Comparison of ENCODE assay signal across 17 cellular contexts in genomic region chr13:109665211-109665610, GRCh38.
A peak's percentile ranks its signal among the peaks of the same experiment; 100 is the strongest.
DNase-seq lines count a peak whose midpoint lies in the region; ATAC-seq and TF ChIP-seq lines count a peak whose summit lies in the region.
"Had no signal": no experiment of that assay in that cellular context is flagged by ENCODE, and none has a peak within 500 bp of the region (broad histone marks: within the 10 kb centered on the region; RNA-seq: fewer than 3 reads in every experiment).

No MANE protein-coding gene starts in this region.

- H3K4me1 ChIP-seq in SK-N-SH (ENCODE audit: control insufficient read depth in 1 of 2, insufficient read depth in 2 of 2, low read depth in 1 of 2, low read length in 1 of 2) (peaks cover 7 to 50% of the 10 kb centered on the region in 2 experiments; a peak in 3 of 4 replicates), RWPE2 (ENCODE audit: insufficient read depth, poor library complexity, severe bottlenecking) (peaks cover 19% of the 10 kb centered on the region)

- no peak for ATAC-seq in SK-N-SH treated with all-trans-retinoic acid at 6 μM for 48 hours
- ATAC-seq in RWPE2 (ENCODE audit: low read depth) = no peak
- ATAC-seq in GM18867 (IDR thresholded peaks at IDR 0.05; ENCODE audit: unreplicated experiment) = no peak

- POLR2A ChIA-PET in SK-N-SH (lab: Yijun Ruan, JAX) = interaction anchor here (1.1 to 1.8 kb wide), 3 partner anchors 79 to 252 kb away, joined by 3 to 5 read pairs (median 3); no protein-coding TSS in a partner anchor

- H3K9me2 ChIP-seq in SK-N-SH = no peaks in the 10 kb centered on the region

- no peak overlapping the region for H3K4me3 ChIP-seq in SK-N-SH (ENCODE audit: low read depth in 2 of 2, low read length in 1 of 2)
- H3K4me3 ChIP-seq in RWPE2 (ENCODE audit: severe bottlenecking) = no peak overlapping the region
- no peak overlapping the region for H3K4me3 ChIP-seq in dorsolateral prefrontal cortex
- H3K4me3 ChIP-seq: GM23248 had no signal

- TF ChIP-seq RAD21 in SK-N-SH (IDR thresholded peaks at IDR 0.05; ENCODE audit: low read length) = no peak

- H3F3A ChIP-seq in SK-N-SH (replicated peaks; ENCODE audit: insufficient read depth) = no peaks in the 10 kb centered on the region

- H2AFZ ChIP-seq in SK-N-SH (ENCODE audit: low read depth) = no peak overlapping the region
- H2AFZ ChIP-seq: GM23248 had no signal

- TF ChIP-seq EP300 in SK-N-SH (IDR thresholded peaks at IDR 0.05; ENCODE audit: borderline replicate concordance in 1 of 2, low read depth in 1 of 2, low read length in 1 of 2) = no peak

- DNase-seq in SK-N-SH (peak; percentile 33), RWPE2 (ENCODE audit: low spot score) (no peak), foreskin melanocyte (peak; percentile 75), dorsolateral prefrontal cortex (no peak)
- no peak for DNase-seq in activated CD4-positive, alpha-beta T cell treated with anti-CD3 and anti-CD28 coated beads for 48 hours
- DNase-seq: 8988T; BE2C; CD4-positive, alpha-beta memory T cell; COR-L47; DND-41; GF-D8; GM23248; H7 had no signal

- H3K27ac ChIP-seq in SK-N-SH (ENCODE audit: low read depth in 2 of 2, low read length in 1 of 2) (peak overlapping the region in 1 of 2 experiments; percentile 100; a peak in 2 of 4 replicates), RWPE2 (ENCODE audit: poor library complexity, severe bottlenecking) (peak overlapping the region; percentile 86), dorsolateral prefrontal cortex (no peak overlapping the region)
- H3K27ac ChIP-seq: C4-2B, GM23248, HL-60 had no signal

- WGBS in SK-N-SH (ENCODE audit: low lambda C conversion rate) = 88% methylated on average over 7 of the region's 7 CpGs

- H4K20me1 ChIP-seq in SK-N-SH (ENCODE audit: insufficient read depth) = no peaks in the 10 kb centered on the region

- H3K9ac ChIP-seq in SK-N-SH = no peak overlapping the region
- H3K9ac ChIP-seq: GM23248 had no signal

- H3K27me3 ChIP-seq in SK-N-SH (ENCODE audit: insufficient read depth) (no peaks in the 10 kb centered on the region), RWPE2 (ENCODE audit: insufficient read depth, poor library complexity, severe bottlenecking) (no peaks in the 10 kb centered on the region), dorsolateral prefrontal cortex (no peaks in the 10 kb centered on the region)
- H3K27me3 ChIP-seq: BE2C had no signal

- H3K9me3 ChIP-seq in SK-N-SH (no peaks in the 10 kb centered on the region), RWPE2 (ENCODE audit: severe bottlenecking) (no peaks in the 10 kb centered on the region)
- H3K9me3 ChIP-seq: BE2C had no signal

- H3K36me3 ChIP-seq in SK-N-SH (replicated peaks in 1 of 2; ENCODE audit: control insufficient read depth in 1 of 2, insufficient read depth in 2 of 2, low read length in 1 of 2) (no peaks in the 10 kb centered on the region), RWPE2 (ENCODE audit: low read depth) (no peaks in the 10 kb centered on the region)
- H3K36me3 ChIP-seq: BE2C had no signal

- H3K79me2 ChIP-seq in SK-N-SH (ENCODE audit: insufficient read depth) = no peaks in the 10 kb centered on the region

- CTCF ChIA-PET in SK-N-SH (lab: Yijun Ruan, JAX) = interaction anchor here (1.0 kb wide), 2 partner anchors 10 to 120 kb away, joined by 3 to 4 read pairs; no protein-coding TSS in a partner anchor

- no peak for TF ChIP-seq CTCF in SK-N-SH (IDR thresholded peaks at IDR 0.05)
- no peak for TF ChIP-seq CTCF in RWPE2 (IDR thresholded peaks at IDR 0.05; ENCODE audit: poor library complexity, severe bottlenecking)
- no peak for TF ChIP-seq CTCF in dorsolateral prefrontal cortex (IDR thresholded peaks at IDR 0.05 in 54 of 56, conservative IDR thresholded peaks at IDR 0.05 in 2 of 56; ENCODE audit: low read depth in 1 of 56, partially characterized antibody in 56 of 56)

- intact Hi-C loops in dorsolateral prefrontal cortex (cut with DNase I) = no loop called here

- no peak overlapping the region for H3K4me2 ChIP-seq in SK-N-SH

TF ChIP-seq in SK-N-SH, 30 proteins besides CTCF, POLR2A, EP300 and RAD21:
- TF ChIP-seq SMC3 (IDR thresholded peaks at IDR 0.05; ENCODE audit: low read depth, low read length) = no peak
- no peak for TF ChIP-seq JUND (IDR thresholded peaks at IDR 0.05)
TF ChIP-seq in SK-N-SH: peak in this region for 0.

TF ChIP-seq in SK-N-SH treated with all-trans-retinoic acid at 6 μM for 48 hours, 23 proteins besides CTCF, POLR2A, EP300 and RAD21:
- TF ChIP-seq, protein P1, sequence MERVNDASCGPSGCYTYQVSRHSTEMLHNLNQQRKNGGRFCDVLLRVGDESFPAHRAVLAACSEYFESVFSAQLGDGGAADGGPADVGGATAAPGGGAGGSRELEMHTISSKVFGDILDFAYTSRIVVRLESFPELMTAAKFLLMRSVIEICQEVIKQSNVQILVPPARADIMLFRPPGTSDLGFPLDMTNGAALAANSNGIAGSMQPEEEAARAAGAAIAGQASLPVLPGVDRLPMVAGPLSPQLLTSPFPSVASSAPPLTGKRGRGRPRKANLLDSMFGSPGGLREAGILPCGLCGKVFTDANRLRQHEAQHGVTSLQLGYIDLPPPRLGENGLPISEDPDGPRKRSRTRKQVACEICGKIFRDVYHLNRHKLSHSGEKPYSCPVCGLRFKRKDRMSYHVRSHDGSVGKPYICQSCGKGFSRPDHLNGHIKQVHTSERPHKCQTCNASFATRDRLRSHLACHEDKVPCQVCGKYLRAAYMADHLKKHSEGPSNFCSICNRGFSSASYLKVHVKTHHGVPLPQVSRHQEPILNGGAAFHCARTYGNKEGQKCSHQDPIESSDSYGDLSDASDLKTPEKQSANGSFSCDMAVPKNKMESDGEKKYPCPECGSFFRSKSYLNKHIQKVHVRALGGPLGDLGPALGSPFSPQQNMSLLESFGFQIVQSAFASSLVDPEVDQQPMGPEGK (CRISPR knock-in tag; IDR thresholded peaks at IDR 0.05; ENCODE audit: borderline replicate concordance) = no peak
- no peak for TF ChIP-seq PPARA (CRISPR knock-in tag; IDR thresholded peaks at IDR 0.05; ENCODE audit: borderline replicate concordance)
- TF ChIP-seq ZC3H10 (CRISPR knock-in tag; IDR thresholded peaks at IDR 0.05) = no peak
- TF ChIP-seq CSDC2 (CRISPR knock-in tag; IDR thresholded peaks at IDR 0.05) = no peak

Comparison
In these comparisons a context has a peak if more than half of its experiments do, and no peak if none do; other contexts are left out.
1. DNase-seq: peak in SK-N-SH (single experiment) and foreskin melanocyte (single experiment); none in RWPE2 (single experiment), dorsolateral prefrontal cortex (0 of 10) and activated CD4-positive, alpha-beta T cell treated with anti-CD3 and anti-CD28 coated beads for 48 hours (single experiment).